In genomic region chr6:28838634-28839442, GRCh38 we compare ENCODE assay signal across 8 cellular contexts.
DNase-seq lines count a peak whose midpoint lies in the region; ATAC-seq and TF ChIP-seq lines count a peak whose summit lies in the region.

No MANE protein-coding gene starts in this region.

- peak overlapping the region; percentile 38 for H3K27ac ChIP-seq in DND-41 (ENCODE audit: low read length)

- H3K9me3 ChIP-seq in DND-41 (ENCODE audit: insufficient read depth, low read length, severe bottlenecking), result no peaks in the 10 kb centered on the region
- no peaks in the 10 kb centered on the region for H3K9me3 ChIP-seq in MG63

- peak; percentile 91 for ATAC-seq in DND-41 (ENCODE audit: insufficient read depth, low read depth)
- peak; percentile 92 for ATAC-seq in stimulated activated naive CD8-positive, alpha-beta T cell treated with anti-CD3 and anti-CD28 coated beads, Interleukin-15, Interleukin-2, amounts not matched to agents 100 U/mL and 50 U/mL, for 24 hours

- peak overlapping the region; percentile 97 for H3K27ac Mint-ChIP-seq in neural crest cell (ENCODE audit: unreplicated experiment)

- DNase-seq in DND-41 (peak; percentile 84), H7 (peak; percentile 90), MG63 (peak; percentile 81), SHP77 treated with DMSO at 0.1 percent for 48 hours (lab: John Stamatoyannopoulos, UW) (peak; percentile 82), foreskin fibroblast (peak; percentile 79 to 93), neural crest cell (ENCODE audit: low read depth, low spot score) (peak; percentile 90)
- peak; percentile 93 for DNase-seq in activated effector memory CD4-positive, alpha-beta T cell treated with anti-CD3 and anti-CD28 coated beads, Interleukin-2, amount 50 U/mL, for 16 hours
- DNase-seq in stimulated activated naive CD8-positive, alpha-beta T cell treated with anti-CD3 and anti-CD28 coated beads, Interleukin-15, Interleukin-2, amounts not matched to agents 100 U/mL and 50 U/mL, for 24 hours, result peak; percentile 92

- H4K20me1 ChIP-seq in DND-41 (ENCODE audit: insufficient read depth, low read length), result no peaks in the 10 kb centered on the region

- H3K4me3 ChIP-seq in DND-41 (ENCODE audit: low read depth in 1 of 2, low read length in 2 of 2), result peak overlapping the region; percentile 57 to 75
- peak overlapping the region; percentile 73 for H3K4me3 ChIP-seq in H7 (ENCODE audit: insufficient read depth, low read depth, low read length)
- peak overlapping the region; percentile 78 for H3K4me3 ChIP-seq in MG63
- peak overlapping the region; percentile 75 to 77 for H3K4me3 ChIP-seq in foreskin fibroblast (ENCODE audit: low read depth in 1 of 2, low read length in 2 of 2)

- peaks cover 31% of the 10 kb centered on the region; the same call in 1 of the 2 replicates for H3K4me1 ChIP-seq in DND-41 (ENCODE audit: insufficient read depth, low read length)

- H3K4me2 ChIP-seq in DND-41 (ENCODE audit: insufficient read depth, low read length), result peak overlapping the region; percentile 95

- peak overlapping the region; percentile 83 for H2AFZ ChIP-seq in DND-41 (ENCODE audit: low read depth, low read length)

- peak overlapping the region; percentile 58 for H3K9ac ChIP-seq in DND-41 (ENCODE audit: low read depth, low read length)

- TF ChIP-seq CTCF in DND-41 (IDR thresholded peaks at IDR 0.05; ENCODE audit: borderline replicate concordance, extremely low read depth, low read length, poor library complexity, severe bottlenecking) (peak; percentile 77), foreskin fibroblast (IDR thresholded peaks at IDR 0.05; ENCODE audit: low read depth, low read length) (peak; percentile 79), neural crest cell (conservative IDR thresholded peaks at IDR 0.05) (peak; percentile 73)

- H3K27me3 ChIP-seq in DND-41 (ENCODE audit: insufficient read depth, low read length, poor library complexity), result peaks cover 12% of the 10 kb centered on the region
- H3K27me3 ChIP-seq in H7 (ENCODE audit: control insufficient read depth, insufficient read depth, low read length), result peaks cover 5% of the 10 kb centered on the region
- H3K27me3 ChIP-seq in MG63, result no peaks in the 10 kb centered on the region

- H3K27me3 Mint-ChIP-seq in neural crest cell (ENCODE audit: low read depth), result peaks cover 86% of the 10 kb centered on the region

- H3K9me3 Mint-ChIP-seq in neural crest cell, result peaks cover 4% of the 10 kb centered on the region

- H3K36me3 Mint-ChIP-seq in neural crest cell (ENCODE audit: low read depth), result peaks cover 4% of the 10 kb centered on the region

- H3K79me2 ChIP-seq in DND-41 (ENCODE audit: insufficient read depth, low read length), result no peaks in the 10 kb centered on the region

- H3K36me3 ChIP-seq in DND-41 (ENCODE audit: insufficient read depth, low read length) (no peaks in the 10 kb centered on the region), H7 (replicated peaks; ENCODE audit: control insufficient read depth, insufficient read depth, low read length) (no peaks in the 10 kb centered on the region), MG63 (no peaks in the 10 kb centered on the region)

- H3K4me1 Mint-ChIP-seq in neural crest cell, result peaks cover 16% of the 10 kb centered on the region

- peak overlapping the region; percentile 96 for H3K4me3 Mint-ChIP-seq in neural crest cell

Comparison
In these comparisons a context has a peak if more than half of its experiments do, and no peak if none do; other contexts are left out.
1. Peak in every context shown above with its lines: DNase-seq, ATAC-seq, H3K4me3 ChIP-seq and H3K27ac ChIP-seq.